In the genomic region with DNA sequence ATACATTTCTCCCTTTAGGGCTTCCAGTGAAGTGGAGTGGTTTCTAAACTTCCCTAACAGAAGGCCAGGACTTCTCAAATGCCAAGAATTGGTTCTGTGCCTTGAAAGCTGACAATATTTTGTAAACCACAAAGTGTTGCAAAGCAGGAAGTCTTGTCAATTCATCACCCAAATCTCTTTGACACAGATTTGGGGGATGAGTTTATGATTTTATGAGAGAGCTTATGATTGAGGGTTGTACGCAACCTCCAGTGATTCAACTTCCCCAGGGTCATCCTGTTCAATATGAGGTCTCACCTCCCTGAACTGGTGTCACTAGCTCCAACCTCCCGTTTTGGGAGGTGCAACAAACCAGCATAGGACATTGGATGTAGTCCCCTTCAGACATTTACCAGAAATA, we compare ENCODE assay signal across 18 cellular contexts.
DNase-seq lines count a peak whose midpoint lies in the region; ATAC-seq and TF ChIP-seq lines count a peak whose summit lies in the region.
"Had no signal": no experiment of that assay in that cellular context is flagged by ENCODE, and none has a peak within 500 bp of the region (broad histone marks: within the 10 kb centered on the region; RNA-seq: fewer than 3 reads in every experiment).

No MANE protein-coding gene starts in this region.

- TF ChIP-seq CTCF in MCF 10A (IDR thresholded peaks at IDR 0.05; ENCODE audit: unreplicated experiment) (no peak), breast epithelium (IDR thresholded peaks at IDR 0.05) (no peak), mesothelial cell of epicardium (IDR thresholded peaks at IDR 0.05; ENCODE audit: unreplicated experiment) (no peak)

- H3K4me1 ChIP-seq in breast epithelium: no peaks in the 10 kb centered on the region

- H3K4me3 ChIP-seq in breast epithelium: no peak overlapping the region
- H3K4me3 ChIP-seq: GM23338, SK-N-MC had no signal

- no peak overlapping the region for H3K27ac ChIP-seq in breast epithelium
- H3K27ac ChIP-seq: RWPE1, SK-N-MC had no signal

- TF ChIP-seq POLR2A in breast epithelium (IDR thresholded peaks at IDR 0.05): no peak

- H3K36me3 ChIP-seq in breast epithelium: no peaks in the 10 kb centered on the region

- CTCF ChIA-PET in MCF 10A (lab: Yijun Ruan, JAX): interaction anchor here (0.6 to 2.0 kb wide), 2 partner anchors 32 to 208 kb away, joined by 4 read pairs; no protein-coding TSS in a partner anchor

- POLR2A ChIA-PET in MCF 10A (lab: Yijun Ruan, JAX): interaction anchor here (0.8 to 3.5 kb wide), 4 partner anchors 9 to 17 kb away, joined by 3 to 22 read pairs (median 8); no protein-coding TSS in a partner anchor

- H3K4me1 Mint-ChIP-seq in MCF 10A (ENCODE audit: insufficient read depth, unreplicated experiment) (peaks cover 23% of the 10 kb centered on the region), mesothelial cell of epicardium (no peaks in the 10 kb centered on the region)
- H3K4me1 Mint-ChIP-seq: CD4-positive, CD25-positive, alpha-beta regulatory T cell; GM23338 had no signal

- no peaks in the 10 kb centered on the region for H3K27me3 ChIP-seq in breast epithelium

- intact Hi-C loops in MCF 10A (cut with micrococcal nuclease): no loop called here
- intact Hi-C loops in breast epithelium (cut with DNase I; ENCODE audit: low total_unique reads): no loop called here

- H3K27me3 Mint-ChIP-seq in MCF 10A (ENCODE audit: insufficient read depth, unreplicated experiment) (no peaks in the 10 kb centered on the region), mesothelial cell of epicardium (ENCODE audit: low read depth) (peaks cover 20% of the 10 kb centered on the region)

- no peaks in the 10 kb centered on the region for H3K9me3 ChIP-seq in breast epithelium

- no peak overlapping the region for H3K27ac Mint-ChIP-seq in MCF 10A (ENCODE audit: low read depth, unreplicated experiment)
- no peak overlapping the region for H3K27ac Mint-ChIP-seq in mesothelial cell of epicardium
- H3K27ac Mint-ChIP-seq: CD4-positive, CD25-positive, alpha-beta regulatory T cell; GM23338 had no signal

- H3K9me3 Mint-ChIP-seq in MCF 10A (ENCODE audit: unreplicated experiment) (no peaks in the 10 kb centered on the region), mesothelial cell of epicardium (no peaks in the 10 kb centered on the region)
- H3K9me3 Mint-ChIP-seq: GM23338 had no signal

- H3K4me3 Mint-ChIP-seq in MCF 10A (ENCODE audit: unreplicated experiment) (no peak overlapping the region), mesothelial cell of epicardium (no peak overlapping the region)
- H3K4me3 Mint-ChIP-seq: CD4-positive, CD25-positive, alpha-beta regulatory T cell; GM23338 had no signal

- DNase-seq in MCF 10A (ENCODE audit: unreplicated experiment) (peak; percentile 48), breast epithelium (ENCODE audit: low spot score in 2 of 2) (no peak), NOMO-1 treated with DMSO at 0.1 percent for 48 hours (lab: John Stamatoyannopoulos, UW; ENCODE audit: unreplicated experiment) (peak; percentile 93), ecto neural progenitor cell (ENCODE audit: low spot score) (peak; percentile 15), NCI-H345 (lab: John Stamatoyannopoulos, UW) (no peak), mesothelial cell of epicardium (ENCODE audit: low spot score in 2 of 2, unreplicated experiment in 2 of 2) (no peak)
- DNase-seq: Calu3; CD4-positive, CD25-positive, alpha-beta regulatory T cell; IMR-90; NCI-H1105; NCI-H1694 treated with DMSO at 0.1 percent for 48 hours; NCI-H446 treated with DMSO at 0.1 percent for 48 hours; NCI-H774 had no signal

- H3K36me3 Mint-ChIP-seq in MCF 10A (ENCODE audit: insufficient read depth, unreplicated experiment) (no peaks in the 10 kb centered on the region), mesothelial cell of epicardium (no peaks in the 10 kb centered on the region)
- H3K36me3 Mint-ChIP-seq: CD4-positive, CD25-positive, alpha-beta regulatory T cell had no signal

- ATAC-seq in GM21529 (IDR thresholded peaks at IDR 0.05; ENCODE audit: unreplicated experiment) (no peak), GM18870 (IDR thresholded peaks at IDR 0.05; ENCODE audit: unreplicated experiment) (no peak)
- ATAC-seq: GM23338 had no signal

- BruUV-seq in MCF 10A (replicated peaks; lab: Mats Ljungman, UMichigan): no TSS peak

Comparison
In these comparisons a context has a peak if more than half of its experiments do, and no peak if none do; other contexts are left out.
1. DNase-seq: peak in MCF 10A (single experiment), NOMO-1 treated with DMSO at 0.1 percent for 48 hours (single experiment) and ecto neural progenitor cell (single experiment); none in breast epithelium (0 of 2), NCI-H345 (single experiment) and mesothelial cell of epicardium (0 of 2).